26 cellular contexts compared by ENCODE assay signal in the genomic region with DNA sequence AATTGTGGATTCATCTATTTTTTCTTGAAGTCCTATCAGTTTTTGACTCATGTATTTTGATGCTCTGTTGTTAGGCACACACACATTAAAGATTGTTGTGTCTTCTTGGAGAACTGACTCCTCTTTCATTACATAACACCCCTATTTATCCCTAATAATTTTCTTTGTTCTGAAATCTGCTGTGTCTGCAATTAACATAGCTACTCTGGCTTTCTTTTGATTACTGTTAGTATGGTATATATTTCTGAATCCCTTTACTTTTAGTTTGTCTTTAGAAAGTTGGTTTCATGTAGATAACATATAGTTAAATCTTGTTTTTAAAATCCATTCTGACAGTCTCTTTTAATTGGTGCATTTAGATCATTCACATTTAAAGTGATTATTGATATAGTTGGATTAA. TPM values are rescaled to one million over a fixed set of nuclear protein-coding genes. Genes with fewer than 3 reads are reported as not detected.
DNase-seq lines count a peak whose midpoint lies in the region; ATAC-seq, FAIRE-seq and TF ChIP-seq lines count a peak whose summit lies in the region.
"Had no signal": no experiment of that assay in that cellular context is flagged by ENCODE, and none has a peak within 500 bp of the region (broad histone marks: within the 10 kb centered on the region; RNA-seq: fewer than 3 reads in every experiment).

No MANE protein-coding gene starts in this region.

- in situ Hi-C loops in IMR-90 (cut with MboI; ENCODE audit: low sequenced_read_pairs) (no loop called here), K562 (cut with MboI) (no loop called here)

- no peak overlapping the region for H3K4ac ChIP-seq in IMR-90 (ENCODE audit: low read depth, low read length)

- no peak overlapping the region for H2BK20ac ChIP-seq in IMR-90 (ENCODE audit: low read depth, low read length)

- dilution Hi-C loops in IMR-90 (cut with HindIII; ENCODE audit: low sequenced_read_pairs, unreplicated experiment) = no loop called here

- BruUV-seq in IMR-90 (replicated peaks; lab: Mats Ljungman, UMichigan) (no TSS peak), K562 (replicated peaks; lab: Mats Ljungman, UMichigan) (no TSS peak)

- no peak overlapping the region for H3K18ac ChIP-seq in IMR-90 (ENCODE audit: low read depth, low read length)

- no peaks in the 10 kb centered on the region for H3K9me3 ChIP-seq in A549
- peaks cover 3% of the 10 kb centered on the region for H3K9me3 ChIP-seq in IMR-90 (ENCODE audit: control insufficient read depth, insufficient read depth, low read length)
- H3K9me3 ChIP-seq in K562 (replicated peaks; ENCODE audit: control insufficient read depth, insufficient read depth, low read depth, low read length) = no peaks in the 10 kb centered on the region
- H3K9me3 ChIP-seq: BE2C, BLaER1 had no signal

- H2AFZ ChIP-seq in IMR-90 (replicated peaks; ENCODE audit: low read length, poor library complexity) (no peak overlapping the region), K562 (ENCODE audit: low read depth, low read length) (no peak overlapping the region)

- ATAC-seq in A549 = no peak
- ATAC-seq in IMR-90 (ENCODE audit: low read depth) = no peak
- ATAC-seq in K562 = no peak
- no peak for ATAC-seq in HG02588 (IDR thresholded peaks at IDR 0.05; ENCODE audit: unreplicated experiment)
- no peak for ATAC-seq in HG03565 (IDR thresholded peaks at IDR 0.05; ENCODE audit: unreplicated experiment)
- ATAC-seq: GM12878 had no signal

- no peak for DNase-seq in A549 (ENCODE audit: low read depth in 1 of 2, low spot score in 1 of 2)
- DNase-seq in IMR-90 = no peak
- no peak for DNase-seq in K562 (ENCODE audit: extremely low read depth in 1 of 4, low spot score in 3 of 4)
- DNase-seq in pons (ENCODE audit: low spot score) = no peak
- DNase-seq in NCI-H2107 treated with DMSO at 0.1 percent for 48 hours (lab: John Stamatoyannopoulos, UW; ENCODE audit: unreplicated experiment) = no peak
- DNase-seq: ACHN; BE2C; C1 segment of cervical spinal cord; CD4-positive, alpha-beta memory T cell; CD4-positive, CD25-positive, alpha-beta regulatory T cell; CD8-positive, alpha-beta memory T cell; COR-L47; DMS 273 treated with DMSO at 0.1 percent for 48 hours; DMS153; DMS53; DMS79; DND-41; EL; GDM1 had no signal

- no peak overlapping the region for H2BK15ac ChIP-seq in IMR-90 (ENCODE audit: low read depth, low read length)

- H3K9me1 ChIP-seq in IMR-90 (ENCODE audit: insufficient read depth, low read length) (no peaks in the 10 kb centered on the region), K562 (ENCODE audit: control insufficient read depth, insufficient read depth, low read length) (no peaks in the 10 kb centered on the region)

- H3K23ac ChIP-seq in IMR-90 (ENCODE audit: low read depth, low read length) = no peak overlapping the region

- H3K9ac ChIP-seq in IMR-90 (ENCODE audit: low read depth, low read length) (no peak overlapping the region), K562 (ENCODE audit: insufficient read depth in 1 of 2, low read depth in 2 of 2, low read length in 2 of 2) (no peak overlapping the region)
- H3K9ac ChIP-seq: BLaER1 had no signal

- no peak overlapping the region for H4K91ac ChIP-seq in IMR-90 (ENCODE audit: insufficient read depth, low read depth, low read length)

- H3K4me1 ChIP-seq in A549 (no peaks in the 10 kb centered on the region), IMR-90 (ENCODE audit: control insufficient read depth, insufficient read depth, low read length) (no peaks in the 10 kb centered on the region), K562 (replicated peaks in 1 of 2; ENCODE audit: control insufficient read depth in 2 of 2, insufficient read depth in 2 of 2, low read length in 2 of 2) (peaks cover 0 to 2% of the 10 kb centered on the region in 2 experiments; a peak in 2 of 5 replicates)
- H3K4me1 ChIP-seq: BE2C had no signal

- H3K36me3 ChIP-seq in IMR-90 (ENCODE audit: control insufficient read depth, insufficient read depth, low read length) = no peaks in the 10 kb centered on the region
- no peaks in the 10 kb centered on the region for H3K36me3 ChIP-seq in K562 (ENCODE audit: control insufficient read depth, insufficient read depth, low read length)
- H3K36me3 ChIP-seq: BE2C, BLaER1 had no signal

- POLR2A ChIA-PET in A549 (lab: Yijun Ruan, JAX) (no interaction called here), IMR-90 (lab: Charles Lee; ENCODE audit: unreplicated experiment) (no interaction called here), K562 (lab: Yijun Ruan, JAX) (no interaction called here)

- TF ChIP-seq POLR2A in A549 (IDR thresholded peaks at IDR 0.05; ENCODE audit: low read length) (no peak), IMR-90 (IDR thresholded peaks at IDR 0.05; ENCODE audit: low read depth, low read length) (no peak), K562 (conservative IDR thresholded peaks at IDR 0.05) (no peak)

- no peak for TF ChIP-seq RAD21 in A549 (conservative IDR thresholded peaks at IDR 0.05 in 1 of 2, IDR thresholded peaks at IDR 0.05 in 1 of 2)
- no peak for TF ChIP-seq RAD21 in IMR-90 (IDR thresholded peaks at IDR 0.05; ENCODE audit: low read length)
- TF ChIP-seq RAD21 in K562 (CRISPR knock-in tag; conservative IDR thresholded peaks at IDR 0.05 in 1 of 2, IDR thresholded peaks at IDR 0.05 in 1 of 2) = no peak

- H3K56ac ChIP-seq in IMR-90 (ENCODE audit: extremely low read depth, insufficient read depth, low read length) = no peak overlapping the region

- no peaks in the 10 kb centered on the region for H4K20me1 ChIP-seq in IMR-90 (ENCODE audit: insufficient read depth, low read length)
- H4K20me1 ChIP-seq in K562 (replicated peaks; ENCODE audit: control insufficient read depth, insufficient read depth, low read length) = no peaks in the 10 kb centered on the region
- H4K20me1 ChIP-seq: BLaER1 had no signal

- no peak for TF ChIP-seq CTCF in A549 (IDR thresholded peaks at IDR 0.05)
- no peak for TF ChIP-seq CTCF in IMR-90 (conservative IDR thresholded peaks at IDR 0.05; ENCODE audit: low read depth, low read length)
- TF ChIP-seq CTCF in K562 (IDR thresholded peaks at IDR 0.05 in 2 of 3, conservative IDR thresholded peaks at IDR 0.05 in 1 of 3; ENCODE audit: insufficient read depth in 2 of 3, low read depth in 1 of 3, low read length in 3 of 3) = no peak

- no peaks in the 10 kb centered on the region for H3K79me1 ChIP-seq in IMR-90 (ENCODE audit: low read depth in 1 of 2, low read length in 2 of 2)

- H3K27ac ChIP-seq in A549 (no peak overlapping the region), IMR-90 (ENCODE audit: insufficient read depth, low read length) (no peak overlapping the region), K562 (ENCODE audit: extremely low read depth, low read depth, low read length) (no peak overlapping the region)
- H3K27ac ChIP-seq: 22Rv1, BLaER1 had no signal

- H3K27me3 ChIP-seq in IMR-90 (ENCODE audit: control insufficient read depth, insufficient read depth, low read length) (peaks cover 12% of the 10 kb centered on the region), K562 (ENCODE audit: control insufficient read depth in 2 of 2, insufficient read depth in 2 of 2, low read length in 2 of 2) (no peaks in the 10 kb centered on the region)
- H3K27me3 ChIP-seq: BE2C had no signal

- H2AK9ac ChIP-seq in IMR-90 (replicated peaks; ENCODE audit: low read depth, low read length, poor library complexity) = no peak overlapping the region

- no peak overlapping the region for H3K14ac ChIP-seq in IMR-90 (replicated peaks; ENCODE audit: low read depth, low read length)

- H3K4me3 ChIP-seq in A549 (no peak overlapping the region), IMR-90 (ENCODE audit: insufficient read depth, low read depth, low read length) (no peak overlapping the region), K562 (no peak overlapping the region)
- H3K4me3 ChIP-seq: BLaER1, GM12878 had no signal

- no peak overlapping the region for H2AK5ac ChIP-seq in IMR-90 (ENCODE audit: low read depth, low read length)

- no peak overlapping the region for H4K5ac ChIP-seq in IMR-90 (ENCODE audit: low read depth, low read length)

- intact Hi-C loops in IMR-90 (cut with micrococcal nuclease) = no loop called here
- intact Hi-C loops in K562 (cut with micrococcal nuclease) = no loop called here

- H2BK120ac ChIP-seq in IMR-90 (ENCODE audit: low read depth, low read length) = no peak overlapping the region

- H3K4me2 ChIP-seq in A549 = no peak overlapping the region
- no peak overlapping the region for H3K4me2 ChIP-seq in IMR-90 (ENCODE audit: low read depth, low read length)
- H3K4me2 ChIP-seq in K562 (ENCODE audit: insufficient read depth, low read length) = no peak overlapping the region
- H3K4me2 ChIP-seq: BLaER1 had no signal

- no peaks in the 10 kb centered on the region for H3K79me2 ChIP-seq in K562 (ENCODE audit: control insufficient read depth, insufficient read depth, low read length)

- TF ChIP-seq EP300 in A549 (IDR thresholded peaks at IDR 0.05) (no peak), K562 (IDR thresholded peaks at IDR 0.05; ENCODE audit: low read length) (no peak)

- no peak overlapping the region for H2BK5ac ChIP-seq in IMR-90 (ENCODE audit: low read depth, low read length, poor library complexity, severe bottlenecking)

- H4K8ac ChIP-seq in IMR-90 (ENCODE audit: low read depth in 2 of 2, low read length in 2 of 2) = no peak overlapping the region

- peak; percentile 61 for FAIRE-seq in A549 (lab: Jason Lieb, UNC)
- FAIRE-seq in K562 (lab: Jason Lieb, UNC) = no peak
- FAIRE-seq in islet of Langerhans (lab: Jason Lieb, UNC) = peak; percentile 61
- FAIRE-seq: GM12878, GM12892 had no signal

- CTCF ChIA-PET in A549 (lab: Yijun Ruan, JAX) = interaction anchor here (1.6 kb wide), 1 partner anchor 17 kb away, joined by 4 read pairs; no protein-coding TSS in a partner anchor
- CTCF ChIA-PET in IMR-90 (lab: Yijun Ruan, JAX) = no interaction called here
- CTCF ChIA-PET in K562 (lab: Yijun Ruan, JAX; ENCODE audit: low intra/inter-chr PET ratio) = no interaction called here

RNA-seq across cellular contexts. Expression of a gene that starts 5.1 kb away (rescaled TPM):
- polyA plus RNA-seq in A549 (2011; rRNA removed) (16.4 and 20.2 TPM in 2 replicates), A549 (2017; fragmentation: RNase III; extraction: RNeasy Plus Mini Kit Qiagen cat#74134 plus additional on column Dnase treatment) (14.8 to 19.6 TPM (median 18.7 TPM) in 3 replicates), IMR-90 (2012; rRNA removed) (13.6 and 15.1 TPM in 2 replicates), K562 (2011; rRNA removed) (2.8 and 3.3 TPM in 2 replicates), K562 (2014; fragmentation: Illumina TruSeq; extraction: Trizol) (4.7 and 6.0 TPM in 2 replicates), K562 (2014; fragmentation: Nextera tagmentation; extraction: Ambion mirVana) (1 to 10 TPM; 1.6 to 1.8 TPM), K562 (2014; rRNA removed) (3.2 and 3.6 TPM in 2 replicates)
- polyA plus RNA-seq in A549 (2012; cell fraction: cytosol; rRNA removed) = 9.4 and 10.5 TPM in 2 replicates
- polyA plus RNA-seq in A549 (2012; cell fraction: nucleus; rRNA removed) = 9.3 and 10.4 TPM in 2 replicates
- 9.6 and 11.4 TPM in 2 replicates for polyA minus RNA-seq in A549 (2011; rRNA and poly(A)+ RNA removed)
- total RNA-seq in IMR-90 (2012; rRNA removed) (24.4 and 26.7 TPM in 2 replicates), K562 (2014; rRNA removed) (3.9 and 4.3 TPM in 2 replicates), K562 (2014; rRNA removed; fragmentation: Illumina TruSeq; extraction: Trizol) (5.7 and 6.0 TPM in 2 replicates), K562 (2015; rRNA removed; fragmentation: Illumina TruSeq; extraction: Trizol) (4.0 TPM in 2 replicates), K562 (2021) (4.0 and 4.1 TPM in 2 replicates)
- 10.4 and 10.6 TPM in 2 replicates for polyA plus RNA-seq in IMR-90 (2012; cell fraction: cytosol; rRNA removed)
- polyA plus RNA-seq in IMR-90 (2012; cell fraction: nucleus; rRNA removed; ENCODE audit: low replicate concordance) = 5.0 and 9.7 TPM in 2 replicates
- 1.6 and 4.7 TPM in 2 replicates for total RNA-seq in K562 (2011; cell fraction: chromatin; rRNA removed; ENCODE audit: low replicate concordance)
- 0.92 and 1.3 TPM in 2 replicates for total RNA-seq in K562 (2011; cell fraction: nucleolus; rRNA removed)
- 2.5 and 2.9 TPM in 2 replicates for total RNA-seq in K562 (2011; cell fraction: nucleoplasm; rRNA removed)
- 2.9 and 4.0 TPM in 2 replicates for polyA plus RNA-seq in K562 (2011; cell fraction: cytosol; rRNA removed)
- 2.5 TPM in 2 replicates for polyA plus RNA-seq in K562 (2011; cell fraction: nucleus; rRNA removed)
- polyA plus RNA-seq in K562 (2012) = 5.0 and 6.4 TPM in 2 replicates
- polyA minus RNA-seq in K562 (2011; rRNA and poly(A)+ RNA removed) = 5.7 and 6.4 TPM in 2 replicates
- 1.8 and 2.1 TPM in 2 replicates for polyA minus RNA-seq in K562 (2011; cell fraction: cytosol; rRNA and poly(A)+ RNA removed)
- 0.81 and 0.89 TPM in 2 replicates for polyA minus RNA-seq in K562 (2011; cell fraction: nucleus; rRNA and poly(A)+ RNA removed)
